In the genomic region with DNA sequence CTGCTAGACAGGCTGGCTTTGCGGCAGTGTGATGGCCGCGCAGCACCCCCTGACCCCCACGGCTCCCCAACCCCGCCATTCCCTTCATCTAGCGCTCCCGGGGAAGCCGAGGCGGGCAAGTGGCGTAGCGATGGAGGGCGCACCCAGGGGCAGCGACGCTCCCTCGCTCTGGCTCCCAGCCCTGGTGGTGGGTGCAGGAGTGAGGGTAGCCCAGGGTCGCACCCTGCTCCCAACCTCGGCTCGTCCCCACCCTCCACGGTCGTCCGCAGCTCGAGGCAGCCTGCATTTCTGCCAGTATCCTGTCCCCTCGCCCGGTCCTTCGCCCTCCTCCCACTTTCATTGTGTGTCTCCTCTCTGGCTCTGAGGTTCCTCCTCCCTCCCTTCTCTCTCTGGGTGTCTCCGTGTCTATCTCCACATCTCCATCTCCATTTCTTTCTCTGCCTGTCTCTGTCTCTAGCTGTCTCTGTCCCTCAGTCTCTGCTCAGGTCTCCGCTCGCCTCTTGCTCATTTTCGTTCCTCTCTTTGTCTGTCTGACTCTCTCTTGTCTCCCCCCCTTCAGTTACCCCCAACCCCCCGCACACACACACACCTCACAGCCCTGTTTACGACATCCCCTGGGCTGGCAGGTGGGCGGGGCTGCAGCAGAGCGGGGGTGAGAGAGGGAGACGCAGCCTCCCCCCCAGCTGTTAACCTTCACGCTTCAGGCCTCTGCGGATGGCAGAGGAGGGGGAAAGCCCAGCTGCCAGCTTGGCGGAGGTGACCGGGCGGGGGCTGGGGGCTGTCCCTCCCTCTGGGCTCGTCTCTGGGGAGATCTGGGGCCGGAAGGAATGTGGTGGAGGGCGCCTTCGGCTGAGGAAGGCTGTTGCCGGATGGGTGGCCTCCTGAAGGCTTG, we compare ENCODE assay signal across 8 cellular contexts. TPM values are rescaled to one million over a fixed set of nuclear protein-coding genes. Genes with fewer than 3 reads are reported as not detected.
DNase-seq lines count a peak whose midpoint lies in the region; TF ChIP-seq lines count a peak whose summit lies in the region.

No MANE protein-coding gene starts in this region.

- no peak for TF ChIP-seq POLR2A in Peyer's patch (IDR thresholded peaks at IDR 0.05)

- peaks cover 8 to 32% (median 20%) of the 10 kb centered on the region in 4 donors for H3K4me1 ChIP-seq in Peyer's patch
- H3K4me1 ChIP-seq in iPS-15b (ENCODE audit: control insufficient read depth, insufficient read depth, low read length), result peaks cover 18% of the 10 kb centered on the region

- H3K27me3 Mint-ChIP-seq in HFFc6 (ENCODE audit: insufficient read depth), result peaks cover 13% of the 10 kb centered on the region
- H3K27me3 Mint-ChIP-seq in activated naive CD4-positive, alpha-beta T cell treated with anti-CD3 and anti-CD28 coated beads, Interleukin-2, amount 50 U/mL, for 24 hours, result peaks cover 7% of the 10 kb centered on the region

- H3K4me3 ChIP-seq in GM12864 (ENCODE audit: low read depth, low read length) (peak overlapping the region; percentile 43), Peyer's patch (peak overlapping the region; percentile 33 to 60 (median 50)), iPS-15b (ENCODE audit: low read depth, low read length) (peak overlapping the region; percentile 44)

- no peaks in the 10 kb centered on the region for H3K36me3 Mint-ChIP-seq in HFFc6 (ENCODE audit: low read depth)
- no peaks in the 10 kb centered on the region for H3K36me3 Mint-ChIP-seq in activated naive CD4-positive, alpha-beta T cell treated with anti-CD3 and anti-CD28 coated beads, Interleukin-2, amount 50 U/mL, for 24 hours

- H3K36me3 ChIP-seq in Peyer's patch (no peaks in the 10 kb centered on the region), iPS-15b (ENCODE audit: control insufficient read depth, insufficient read depth, low read length) (no peaks in the 10 kb centered on the region)

- TF ChIP-seq CTCF in GM12864 (IDR thresholded peaks at IDR 0.05; ENCODE audit: low read depth, low read length, missing control alignments) (no peak), HFFc6 (IDR thresholded peaks at IDR 0.05) (no peak), Peyer's patch (IDR thresholded peaks at IDR 0.05) (no peak)

- H3K9ac ChIP-seq in iPS-15b (ENCODE audit: low read depth, low read length), result peak overlapping the region; percentile 3

- peak overlapping the region; percentile 18; the same call in 1 of the 2 replicates for H3K27ac Mint-ChIP-seq in HFFc6
- H3K27ac Mint-ChIP-seq in activated naive CD4-positive, alpha-beta T cell treated with anti-CD3 and anti-CD28 coated beads, Interleukin-2, amount 50 U/mL, for 24 hours, result peak overlapping the region; percentile 25

- peak overlapping the region; percentile 85 for H3K4me3 Mint-ChIP-seq in HFFc6
- peak overlapping the region; percentile 85 for H3K4me3 Mint-ChIP-seq in activated naive CD4-positive, alpha-beta T cell treated with anti-CD3 and anti-CD28 coated beads, Interleukin-2, amount 50 U/mL, for 24 hours

- DNase-seq in GM12864 (ENCODE audit: low read depth) (no peak), HFFc6 (no peak), Peyer's patch (peak; percentile 58 to 86 (median 84)), hepatic stellate cell (ENCODE audit: low spot score) (no peak), NCI-H1048 (lab: John Stamatoyannopoulos, UW) (no peak)
- peak; percentile 30 to 61 for DNase-seq in stimulated activated CD4-positive, alpha-beta T cell treated with anti-CD3 and anti-CD28 coated beads, Interleukin-15, amount 100 ng/mL, for 1 hour (ENCODE audit: low read depth in 1 of 2, low spot score in 1 of 2)

- peak overlapping the region in 3 of 4 donors; percentile 18 to 73 (median 43) for H3K27ac ChIP-seq in Peyer's patch

- H3K9me3 ChIP-seq in Peyer's patch, result no peaks in the 10 kb centered on the region
- no peaks in the 10 kb centered on the region for H3K9me3 ChIP-seq in iPS-15b (ENCODE audit: control insufficient read depth, insufficient read depth, low read length)

- H3K9me3 Mint-ChIP-seq in HFFc6, result no peaks in the 10 kb centered on the region
- no peaks in the 10 kb centered on the region for H3K9me3 Mint-ChIP-seq in activated naive CD4-positive, alpha-beta T cell treated with anti-CD3 and anti-CD28 coated beads, Interleukin-2, amount 50 U/mL, for 24 hours

- peaks cover 35% of the 10 kb centered on the region for H3K4me1 Mint-ChIP-seq in HFFc6 (ENCODE audit: low read depth)
- peaks cover 32% of the 10 kb centered on the region for H3K4me1 Mint-ChIP-seq in activated naive CD4-positive, alpha-beta T cell treated with anti-CD3 and anti-CD28 coated beads, Interleukin-2, amount 50 U/mL, for 24 hours

- peaks cover 0 to 18% of the 10 kb centered on the region in 2 donors for H3K27me3 ChIP-seq in Peyer's patch
- H3K27me3 ChIP-seq in iPS-15b (ENCODE audit: control insufficient read depth, insufficient read depth, low read length), result peaks cover 54% of the 10 kb centered on the region

RNA-seq across cellular contexts. Expression of gene PSD2, which starts 48.7 kb away (rescaled TPM):
- under 1 TPM in 5 of 6 experiments, not detected in 1; 0.02 to 0.14 (median 0.07) TPM for total RNA-seq in HFFc6 (2021; fragmentation: NEBNext Ultra II Directional; extraction: Animal tissue kit (Norgen Biotek cat#: 25700))
- total RNA-seq in Peyer's patch, result not detected

Comparison
In these comparisons a context has a peak if more than half of its experiments do, and no peak if none do; other contexts are left out.
1. DNase-seq: peak in Peyer's patch (3 of 3) and stimulated activated CD4-positive, alpha-beta T cell treated with anti-CD3 and anti-CD28 coated beads, Interleukin-15, amount 100 ng/mL, for 1 hour (2 of 2); none in GM12864 (single experiment), HFFc6 (single experiment), hepatic stellate cell (single experiment) and NCI-H1048 (single experiment).
2. Peak in every context shown above with its lines, with median percentiles within 50 percentile points of each other: H3K4me3 ChIP-seq.